ENCODE assay signal across 14 cellular contexts in genomic region chr10:15293862-15294835, GRCh38.
A peak's percentile ranks its signal among the peaks of the same experiment; 100 is the strongest.
DNase-seq lines count a peak whose midpoint lies in the region; ATAC-seq and TF ChIP-seq lines count a peak whose summit lies in the region.
"Had no signal": no experiment of that assay in that cellular context is flagged by ENCODE, and none has a peak within 500 bp of the region (broad histone marks: within the 10 kb centered on the region; RNA-seq: fewer than 3 reads in every experiment).

No MANE protein-coding gene starts in this region.

- CTCF ChIA-PET in WTC11 (lab: Charles Lee): interaction anchor here (0.6 kb wide), 1 partner anchor 424 kb away, joined by 3 read pairs; no protein-coding TSS in a partner anchor

- H3K27me3 ChIP-seq in smooth muscle cell (ENCODE audit: low read depth): no peaks in the 10 kb centered on the region
- H3K27me3 ChIP-seq: transverse colon had no signal

- H3K4me1 ChIP-seq in smooth muscle cell (ENCODE audit: low read depth): peaks cover 3% of the 10 kb centered on the region
- H3K4me1 ChIP-seq: lower lobe of right lung had no signal

- POLR2A ChIA-PET in WTC11 (lab: Charles Lee): no interaction called here

- no peaks in the 10 kb centered on the region for H3F3A ChIP-seq in smooth muscle cell (ENCODE audit: low read depth)

- H3K4me1 Mint-ChIP-seq in WTC11 (peaks cover 32% of the 10 kb centered on the region), glutamatergic neuron (ENCODE audit: low read depth, unreplicated experiment) (peaks cover 38% of the 10 kb centered on the region)
- no peaks in the 10 kb centered on the region for H3K4me1 Mint-ChIP-seq in activated T-helper 1 cell treated with anti-CD3 and anti-CD28 coated beads, Interleukin-12 subunit alpha, Interleukin-12 subunit beta, Interleukin-2, Interleukin-4 antibody, amounts not matched to agents 30 ng/mL and 10 ng/mL and 1 ng/mL, durations not matched to agents 14 hours and 24 hours and 36 hours (ENCODE audit: low read depth)

- H3K4me3 ChIP-seq in smooth muscle cell: no peak overlapping the region
- H3K4me3 ChIP-seq: lower lobe of right lung, PC-9, transverse colon had no signal

- no peak overlapping the region for H2AFZ ChIP-seq in smooth muscle cell (ENCODE audit: low read depth)
- H2AFZ ChIP-seq: PC-9 had no signal

- H3K9me3 Mint-ChIP-seq in WTC11 (no peaks in the 10 kb centered on the region), glutamatergic neuron (ENCODE audit: unreplicated experiment) (peaks cover 2% of the 10 kb centered on the region)
- no peaks in the 10 kb centered on the region for H3K9me3 Mint-ChIP-seq in activated T-helper 1 cell treated with anti-CD3 and anti-CD28 coated beads, Interleukin-12 subunit alpha, Interleukin-12 subunit beta, Interleukin-2, Interleukin-4 antibody, amounts not matched to agents 30 ng/mL and 10 ng/mL and 1 ng/mL, durations not matched to agents 14 hours and 24 hours and 36 hours
- H3K9me3 Mint-ChIP-seq: activated T-cell treated with anti-CD3 and anti-CD28 coated beads, Interleukin-2, amount 50 U/mL, for 72 hours; dendritic cell treated with granulocyte-macrophage colony-stimulating factor and Interleukin-4, amounts not matched to agents 40 ng/mL and 50 ng/mL, for 4 days had no signal

- H3K79me2 ChIP-seq in smooth muscle cell (ENCODE audit: low read depth): peaks cover 19% of the 10 kb centered on the region

- DNase-seq in GM04503 (ENCODE audit: low read depth) (peak; percentile 27), WTC11 (ENCODE audit: low spot score) (no peak), glutamatergic neuron (no peak), smooth muscle cell (lab: John Stamatoyannopoulos, UW; ENCODE audit: unreplicated experiment) (no peak), SKM-1 (lab: John Stamatoyannopoulos, UW; ENCODE audit: unreplicated experiment) (no peak)
- no peak for DNase-seq in activated T-helper 1 cell treated with anti-CD3 and anti-CD28 coated beads, Interleukin-12 subunit alpha, Interleukin-12 subunit beta, Interleukin-2, Interleukin-4 antibody, amounts not matched to agents 30 ng/mL and 10 ng/mL and 1 ng/mL, durations not matched to agents 14 hours and 24 hours and 36 hours (ENCODE audit: low spot score)
- DNase-seq: activated T-cell treated with anti-CD3 and anti-CD28 coated beads, Interleukin-2, amount 50 U/mL, for 72 hours; lower lobe of right lung; NCI-H2171; PC-9; transverse colon had no signal

- H3K4me3 Mint-ChIP-seq in WTC11 (no peak overlapping the region), glutamatergic neuron (ENCODE audit: unreplicated experiment) (no peak overlapping the region)
- no peak overlapping the region for H3K4me3 Mint-ChIP-seq in activated T-helper 1 cell treated with anti-CD3 and anti-CD28 coated beads, Interleukin-12 subunit alpha, Interleukin-12 subunit beta, Interleukin-2, Interleukin-4 antibody, amounts not matched to agents 30 ng/mL and 10 ng/mL and 1 ng/mL, durations not matched to agents 14 hours and 24 hours and 36 hours
- H3K4me3 Mint-ChIP-seq: activated T-cell treated with anti-CD3 and anti-CD28 coated beads, Interleukin-2, amount 50 U/mL, for 72 hours; dendritic cell treated with granulocyte-macrophage colony-stimulating factor and Interleukin-4, amounts not matched to agents 40 ng/mL and 50 ng/mL, for 4 days had no signal

- H3K36me3 Mint-ChIP-seq in WTC11: no peaks in the 10 kb centered on the region
- H3K36me3 Mint-ChIP-seq in glutamatergic neuron (ENCODE audit: unreplicated experiment): no peaks in the 10 kb centered on the region
- H3K36me3 Mint-ChIP-seq in activated T-helper 1 cell treated with anti-CD3 and anti-CD28 coated beads, Interleukin-12 subunit alpha, Interleukin-12 subunit beta, Interleukin-2, Interleukin-4 antibody, amounts not matched to agents 30 ng/mL and 10 ng/mL and 1 ng/mL, durations not matched to agents 14 hours and 24 hours and 36 hours (ENCODE audit: low read depth): no peaks in the 10 kb centered on the region

- H3K4me2 ChIP-seq in smooth muscle cell: peak overlapping the region; percentile 40
- H3K4me2 ChIP-seq: PC-9 had no signal

- no peaks in the 10 kb centered on the region for H3K9me3 ChIP-seq in smooth muscle cell (replicated peaks; ENCODE audit: low read depth)
- H3K9me3 ChIP-seq: lower lobe of right lung, transverse colon had no signal

- H4K20me1 ChIP-seq in smooth muscle cell (ENCODE audit: low read depth): peaks cover 86% of the 10 kb centered on the region

- H3K27ac Mint-ChIP-seq in WTC11 (peak overlapping the region; percentile 4; the same call in 1 of the 2 replicates), glutamatergic neuron (ENCODE audit: unreplicated experiment) (peak overlapping the region; percentile 62)
- no peak overlapping the region for H3K27ac Mint-ChIP-seq in activated T-helper 1 cell treated with anti-CD3 and anti-CD28 coated beads, Interleukin-12 subunit alpha, Interleukin-12 subunit beta, Interleukin-2, Interleukin-4 antibody, amounts not matched to agents 30 ng/mL and 10 ng/mL and 1 ng/mL, durations not matched to agents 14 hours and 24 hours and 36 hours
- H3K27ac Mint-ChIP-seq: activated T-cell treated with anti-CD3 and anti-CD28 coated beads, Interleukin-2, amount 50 U/mL, for 72 hours; dendritic cell treated with granulocyte-macrophage colony-stimulating factor and Interleukin-4, amounts not matched to agents 40 ng/mL and 50 ng/mL, for 4 days had no signal

- ATAC-seq in WTC11: peak; percentile 12; the same call in 1 of the 2 replicates
- no peak for ATAC-seq in GM21526 (IDR thresholded peaks at IDR 0.05; ENCODE audit: low FRiP score, unreplicated experiment)
- ATAC-seq in HG02610 (IDR thresholded peaks at IDR 0.05; ENCODE audit: unreplicated experiment): no peak
- ATAC-seq: activated T-cell treated with anti-CD3 and anti-CD28 coated beads, Interleukin-2, amount 50 U/mL, for 72 hours; lower lobe of right lung had no signal

- WGBS in smooth muscle cell (ENCODE audit: low lambda C conversion rate): 54% methylated on average over 13 of the region's 13 CpGs

- H3K27me3 Mint-ChIP-seq in WTC11 (ENCODE audit: low read depth) (no peaks in the 10 kb centered on the region), glutamatergic neuron (ENCODE audit: unreplicated experiment) (peaks cover 5% of the 10 kb centered on the region)
- peaks cover 3% of the 10 kb centered on the region for H3K27me3 Mint-ChIP-seq in activated T-helper 1 cell treated with anti-CD3 and anti-CD28 coated beads, Interleukin-12 subunit alpha, Interleukin-12 subunit beta, Interleukin-2, Interleukin-4 antibody, amounts not matched to agents 30 ng/mL and 10 ng/mL and 1 ng/mL, durations not matched to agents 14 hours and 24 hours and 36 hours (ENCODE audit: insufficient read depth)
- H3K27me3 Mint-ChIP-seq: dendritic cell treated with granulocyte-macrophage colony-stimulating factor and Interleukin-4, amounts not matched to agents 40 ng/mL and 50 ng/mL, for 4 days had no signal

- H3K9ac ChIP-seq in smooth muscle cell (ENCODE audit: low read depth): no peak overlapping the region

- no peak for TF ChIP-seq CTCF in WTC11 (IDR thresholded peaks at IDR 0.05)
- TF ChIP-seq CTCF in glutamatergic neuron (IDR thresholded peaks at IDR 0.05; ENCODE audit: partially characterized antibody, unreplicated experiment): no peak
- TF ChIP-seq CTCF in smooth muscle cell (IDR thresholded peaks at IDR 0.05; ENCODE audit: borderline replicate concordance, insufficient read depth, poor library complexity, severe bottlenecking): no peak

- intact Hi-C loops in activated T-helper 1 cell treated with anti-CD3 and anti-CD28 coated beads, Interleukin-12 subunit alpha, Interleukin-12 subunit beta, Interleukin-2, Interleukin-4 antibody, amounts not matched to agents 30 ng/mL and 10 ng/mL and 1 ng/mL, durations not matched to agents 14 hours and 24 hours and 36 hours (cut with micrococcal nuclease): no loop called here

- no peaks in the 10 kb centered on the region for H3K36me3 ChIP-seq in smooth muscle cell (ENCODE audit: low read depth)
- H3K36me3 ChIP-seq: lower lobe of right lung, transverse colon had no signal

- no peak overlapping the region for H3K27ac ChIP-seq in smooth muscle cell (ENCODE audit: low read depth)
- H3K27ac ChIP-seq: lower lobe of right lung, PC-9, transverse colon had no signal

TF ChIP-seq in WTC11, 78 proteins besides CTCF, POLR2A, EP300 and RAD21 (continues in another document):
- TF ChIP-seq NR2C2 (CRISPR knock-in tag; IDR thresholded peaks at IDR 0.05) (no peak), ZNF396 (CRISPR knock-in tag; IDR thresholded peaks at IDR 0.05; ENCODE audit: borderline replicate concordance) (no peak), TP53 (CRISPR knock-in tag; IDR thresholded peaks at IDR 0.05) (no peak), GTF2I (CRISPR knock-in tag; conservative IDR thresholded peaks at IDR 0.05) (no peak), SOX15 (CRISPR knock-in tag; IDR thresholded peaks at IDR 0.05) (no peak), PRDM15 (CRISPR knock-in tag; IDR thresholded peaks at IDR 0.05) (no peak)
